ENCODE assay signal across 22 cellular contexts in the genomic region with DNA sequence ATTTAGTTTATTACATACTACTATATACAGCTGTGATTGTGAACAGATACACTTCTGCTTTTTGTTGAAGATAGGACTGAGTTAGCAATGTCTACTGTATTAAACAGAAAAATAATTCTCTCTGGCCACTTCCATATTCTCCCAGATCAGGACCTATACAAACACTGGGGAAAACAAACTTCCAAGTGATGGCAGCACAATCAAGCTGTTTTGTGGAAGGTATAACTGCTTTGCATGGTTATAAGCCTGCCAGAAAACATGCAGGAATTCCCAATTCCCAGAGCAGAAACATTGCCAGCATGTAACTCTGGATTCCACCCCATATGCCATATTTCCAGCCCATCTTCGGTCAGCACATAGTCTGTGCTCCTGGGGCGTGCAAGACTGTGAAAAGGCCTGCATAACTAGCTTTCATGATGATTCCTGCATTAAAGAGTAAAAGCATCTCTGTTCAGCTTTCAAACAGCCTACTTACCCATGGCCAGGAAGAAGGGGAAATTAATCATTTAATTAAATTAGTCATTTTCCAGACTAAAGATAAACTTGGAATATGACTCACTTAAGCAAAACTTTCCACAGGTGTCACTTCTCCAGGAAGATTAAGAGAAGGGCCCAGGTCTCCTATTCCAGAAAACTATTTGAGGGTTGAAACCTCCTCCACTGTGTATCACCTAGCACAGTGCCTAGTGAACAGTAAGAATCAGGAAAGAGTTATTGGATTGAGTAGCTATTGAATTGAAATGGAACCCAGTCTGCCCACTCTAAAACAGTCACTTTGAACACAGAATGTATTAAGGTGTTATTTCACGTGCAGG.
DNase-seq lines count a peak whose midpoint lies in the region; TF ChIP-seq lines count a peak whose summit lies in the region.
"Had no signal": no experiment of that assay in that cellular context is flagged by ENCODE, and none has a peak within 500 bp of the region (broad histone marks: within the 10 kb centered on the region; RNA-seq: fewer than 3 reads in every experiment).

No MANE protein-coding gene starts in this region.

- in situ Hi-C loops in ACHN (cut with HindIII; ENCODE audit: low pct_ligation_motif_present, low pct_unique_long_range_greater_than_20kb, low sequenced_read_pairs) = no loop called here

- no peak for TF ChIP-seq CTCF in epithelial cell of proximal tubule (conservative IDR thresholded peaks at IDR 0.05; ENCODE audit: low read depth, low read length)

- DNase-seq in NCI-H748 (lab: John Stamatoyannopoulos, UW; ENCODE audit: unreplicated experiment) (peak; percentile 5), NCI-H748 treated with DMSO at 0.1 percent for 48 hours (lab: John Stamatoyannopoulos, UW) (no peak), NCI-H69 (lab: John Stamatoyannopoulos, UW) (peak; percentile 77), epithelial cell of proximal tubule (ENCODE audit: low read depth) (peak; percentile 9), skeletal muscle cell (ENCODE audit: low read depth) (peak; percentile 8), ACHN (no peak), DMS153 treated with DMSO at 0.1 percent for 48 hours (lab: John Stamatoyannopoulos, UW; ENCODE audit: unreplicated experiment) (no peak)
- no peak for DNase-seq in activated CD8-positive, alpha-beta memory T cell treated with anti-CD3 and anti-CD28 coated beads, Interleukin-2, amount 50 U/mL, for 4 hours
- DNase-seq: activated CD4-positive, alpha-beta T cell treated with anti-CD3 and anti-CD28 coated beads, Interleukin-2, amount 10 ng/mL, durations not matched to agents 7 days and 5 days; activated CD8-positive, alpha-beta memory T cell treated with anti-CD3 and anti-CD28 coated beads, Interleukin-2, amount 10 ng/mL, durations not matched to agents 7 days and 5 days; COR-L47; effector CD8-positive, alpha-beta T cell; esophagus squamous epithelium; GOT3; left ventricle myocardium inferior; pancreas; right cardiac atrium; stomach; T-helper 2 cell; upper lobe of right lung had no signal

- H3K4me3 ChIP-seq in epithelial cell of proximal tubule (ENCODE audit: low read depth, low read length) (no peak overlapping the region), skeletal muscle cell (ENCODE audit: low read depth, low read length) (no peak overlapping the region)
- H3K4me3 ChIP-seq: A549, BLaER1, esophagus squamous epithelium, left ventricle myocardium inferior, pancreas, stomach, upper lobe of right lung had no signal

Comparison
In these comparisons a context has a peak if more than half of its experiments do, and no peak if none do; other contexts are left out.
1. DNase-seq: peak in NCI-H748 (single experiment), NCI-H69 (single experiment), epithelial cell of proximal tubule (single experiment) and skeletal muscle cell (single experiment); none in NCI-H748 treated with DMSO at 0.1 percent for 48 hours (single experiment), activated CD8-positive, alpha-beta memory T cell treated with anti-CD3 and anti-CD28 coated beads, Interleukin-2, amount 50 U/mL, for 4 hours (single experiment), ACHN (single experiment) and DMS153 treated with DMSO at 0.1 percent for 48 hours (single experiment).